19 cellular contexts compared by ENCODE assay signal in genomic region chr17:29524692-29525091, GRCh38.
"Had no signal": no experiment of that assay in that cellular context is flagged by ENCODE, and none has a peak within 500 bp of the region (broad histone marks: within the 10 kb centered on the region; RNA-seq: fewer than 3 reads in every experiment).

No MANE protein-coding gene starts in this region.

- DNase-seq: activated CD4-positive, alpha-beta T cell treated with anti-CD3 and anti-CD28 coated beads for 1 hour; activated CD4-positive, alpha-beta T cell treated with anti-CD3 and anti-CD28 coated beads, Interleukin-2, amount 50 U/mL, for 48 hours; activated gamma-delta T cell treated with Interleukin-2 at 50 U/mL for 16 hours; adrenal gland; islet precursor cell; left colon; lower lobe of right lung; occipital lobe; retina; stimulated activated CD8-positive, alpha-beta memory T cell treated with anti-CD3 and anti-CD28 coated beads, Interleukin-4, amount 100 ng/mL, for 48 hours; stimulated activated naive CD4-positive, alpha-beta T cell treated with Interleukin-2 at 50 U/mL for 16 hours; thyroid gland; WERI-Rb-1 had no signal

- H3K9me3 Mint-ChIP-seq: activated naive CD4-positive, alpha-beta T cell treated with anti-CD3 and anti-CD28 coated beads, Interleukin-2, amount 50 U/mL, for 72 hours; natural killer cell treated with Interleukin-12 subunit alpha and Interleukin-12 subunit beta and Interleukin-15 and Interleukin-18, amount 100 ng/mL, for 72 hours had no signal

- H3K4me1 ChIP-seq: adrenal gland, lower lobe of right lung, thyroid gland had no signal

- H3K27ac Mint-ChIP-seq: activated naive CD4-positive, alpha-beta T cell treated with anti-CD3 and anti-CD28 coated beads, Interleukin-2, amount 50 U/mL, for 72 hours; natural killer cell treated with Interleukin-12 subunit alpha and Interleukin-12 subunit beta and Interleukin-15 and Interleukin-18, amount 100 ng/mL, for 72 hours had no signal

- H3K27me3 Mint-ChIP-seq: natural killer cell treated with Interleukin-12 subunit alpha and Interleukin-12 subunit beta and Interleukin-15 and Interleukin-18, amount 100 ng/mL, for 72 hours had no signal

- H3K9me3 ChIP-seq: adrenal gland, lower lobe of right lung, thyroid gland had no signal

- H3K36me3 Mint-ChIP-seq: activated naive CD4-positive, alpha-beta T cell treated with anti-CD3 and anti-CD28 coated beads, Interleukin-2, amount 50 U/mL, for 72 hours had no signal

- H3K4me3 Mint-ChIP-seq: natural killer cell treated with Interleukin-12 subunit alpha and Interleukin-12 subunit beta and Interleukin-15 and Interleukin-18, amount 100 ng/mL, for 72 hours had no signal

- H3K27ac ChIP-seq: adrenal gland, cardiac muscle cell, lower lobe of right lung, thyroid gland, WERI-Rb-1 had no signal

- FAIRE-seq: astrocyte, colon had no signal

- H3K4me3 ChIP-seq: adrenal gland, cardiac muscle cell, lower lobe of right lung, thyroid gland had no signal

- H3K27me3 ChIP-seq: adrenal gland, cardiac muscle cell, thyroid gland had no signal

- ATAC-seq: activated naive CD4-positive, alpha-beta T cell treated with anti-CD3 and anti-CD28 coated beads, Interleukin-2, amount 50 U/mL, for 72 hours; esophagus mucosa; left colon; lower lobe of right lung; natural killer cell treated with Interleukin-12 subunit alpha and Interleukin-12 subunit beta and Interleukin-15 and Interleukin-18, amount 100 ng/mL, for 72 hours had no signal
